In genomic region chr5:145236966-145237365, GRCh38 we compare ENCODE assay signal across 2 cellular contexts.
TF ChIP-seq lines count a peak whose summit lies in the region.

No MANE protein-coding gene starts in this region.

TF ChIP-seq in IMR-90, 13 proteins besides CTCF, POLR2A, EP300 and RAD21:
- TF ChIP-seq USF2 (IDR thresholded peaks at IDR 0.05; ENCODE audit: low read depth, low read length) (no peak), MAZ (IDR thresholded peaks at IDR 0.05; ENCODE audit: borderline replicate concordance, low read depth, low read length) (no peak), RFX5 (IDR thresholded peaks at IDR 0.05; ENCODE audit: low read depth, low read length) (no peak), FOS (IDR thresholded peaks at IDR 0.05; ENCODE audit: low read depth, low read length) (no peak), MXI1 (IDR thresholded peaks at IDR 0.05; ENCODE audit: borderline replicate concordance, low read depth, low read length) (no peak), MAFK (IDR thresholded peaks at IDR 0.05; ENCODE audit: low read depth, low read length) (no peak)

TF ChIP-seq in H1, 55 proteins besides CTCF, POLR2A, EP300 and RAD21 (continued from another document):
- TF ChIP-seq CTBP2 (IDR thresholded peaks at IDR 0.05; ENCODE audit: borderline replicate concordance, insufficient read depth, insufficient read length, low read length) = no peak
- no peak for TF ChIP-seq JUND (IDR thresholded peaks at IDR 0.05; ENCODE audit: low read length)
- no peak for TF ChIP-seq BCL11A (IDR thresholded peaks at IDR 0.05; ENCODE audit: low read depth in 2 of 2, low read length in 2 of 2)
- TF ChIP-seq CHD2 (IDR thresholded peaks at IDR 0.05; ENCODE audit: low read length) = no peak
- TF ChIP-seq FOSL1 (IDR thresholded peaks at IDR 0.05; ENCODE audit: insufficient read depth, low read depth, low read length) = no peak
- TF ChIP-seq ATF2 (IDR thresholded peaks at IDR 0.05; ENCODE audit: low read length) = no peak
- no peak for TF ChIP-seq KDM4A (IDR thresholded peaks at IDR 0.05; ENCODE audit: low read depth, low read length, severe bottlenecking)
- TF ChIP-seq RFX5 (IDR thresholded peaks at IDR 0.05; ENCODE audit: borderline replicate concordance, low read depth, low read length) = no peak
- no peak for TF ChIP-seq SRF (IDR thresholded peaks at IDR 0.05; ENCODE audit: low read depth, low read length)
- TF ChIP-seq RXRA (IDR thresholded peaks at IDR 0.05; ENCODE audit: insufficient read depth, low read depth, low read length) = no peak
- TF ChIP-seq SUZ12 (IDR thresholded peaks at IDR 0.05; ENCODE audit: low read length) = no peak
- no peak for TF ChIP-seq KDM1A (IDR thresholded peaks at IDR 0.05; ENCODE audit: borderline replicate concordance, low read length)
- TF ChIP-seq RBBP5 (IDR thresholded peaks at IDR 0.05; ENCODE audit: borderline replicate concordance, low read depth, low read length) = no peak
- no peak for TF ChIP-seq NANOG (IDR thresholded peaks at IDR 0.05; ENCODE audit: insufficient read depth, low read depth, low read length, poor library complexity, severe bottlenecking)
- no peak for TF ChIP-seq NRF1 (IDR thresholded peaks at IDR 0.05; ENCODE audit: low read depth, low read length)
- no peak for TF ChIP-seq CREB1 (IDR thresholded peaks at IDR 0.05)
